ENCODE assay signal across 1 cellular context in the genomic region with DNA sequence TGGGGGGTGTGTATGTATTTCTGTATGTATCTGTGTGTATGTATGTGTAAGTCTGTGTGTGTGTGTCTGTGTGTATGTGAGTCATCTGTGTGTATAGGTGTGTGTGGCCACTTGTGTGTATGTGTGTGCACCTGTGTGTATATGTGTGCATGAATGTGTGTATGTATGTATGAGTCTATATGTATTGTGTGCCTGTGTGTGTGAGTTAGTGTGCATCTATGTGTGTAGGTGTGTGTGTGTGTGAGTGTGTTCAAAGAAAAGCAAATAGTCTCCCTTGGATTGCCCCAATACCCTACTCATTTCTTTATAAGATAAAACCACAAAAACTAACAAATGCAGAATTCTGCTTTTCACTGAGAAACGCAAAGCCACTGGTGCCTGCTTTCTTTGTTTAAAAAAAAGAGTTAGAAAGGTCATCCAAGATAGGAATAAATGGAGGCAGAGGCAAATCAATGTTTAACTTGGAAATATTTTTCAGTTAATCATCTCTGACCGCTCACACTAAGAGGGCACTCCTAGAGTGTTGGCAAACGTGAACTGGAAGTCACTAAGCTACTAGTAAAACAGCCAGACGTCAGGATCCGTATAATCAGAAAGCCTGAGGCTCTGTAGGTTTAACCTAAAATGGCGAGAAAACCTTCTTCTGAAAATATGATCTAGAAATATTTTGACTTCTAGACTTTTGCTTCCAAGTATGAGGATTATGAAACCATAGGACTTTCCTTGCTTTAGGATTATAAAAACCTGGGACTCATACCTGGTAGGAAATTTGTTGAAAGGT.
TF ChIP-seq lines count a peak whose summit lies in the region.

No MANE protein-coding gene starts in this region.

TF ChIP-seq in HepG2, 621 proteins besides CTCF, POLR2A, EP300 and RAD21 (continued from another document and continues in another):
- TF ChIP-seq, protein P1, sequence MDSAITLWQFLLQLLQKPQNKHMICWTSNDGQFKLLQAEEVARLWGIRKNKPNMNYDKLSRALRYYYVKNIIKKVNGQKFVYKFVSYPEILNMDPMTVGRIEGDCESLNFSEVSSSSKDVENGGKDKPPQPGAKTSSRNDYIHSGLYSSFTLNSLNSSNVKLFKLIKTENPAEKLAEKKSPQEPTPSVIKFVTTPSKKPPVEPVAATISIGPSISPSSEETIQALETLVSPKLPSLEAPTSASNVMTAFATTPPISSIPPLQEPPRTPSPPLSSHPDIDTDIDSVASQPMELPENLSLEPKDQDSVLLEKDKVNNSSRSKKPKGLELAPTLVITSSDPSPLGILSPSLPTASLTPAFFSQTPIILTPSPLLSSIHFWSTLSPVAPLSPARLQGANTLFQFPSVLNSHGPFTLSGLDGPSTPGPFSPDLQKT (CRISPR knock-in tag; IDR thresholded peaks at IDR 0.05; ENCODE audit: borderline replicate concordance), result no peak
- peak; percentile 9; the same call in 1 of the 2 replicates for TF ChIP-seq SAP130 (CRISPR knock-in tag; IDR thresholded peaks at IDR 0.05; ENCODE audit: low read depth)
- TF ChIP-seq, protein P2, sequence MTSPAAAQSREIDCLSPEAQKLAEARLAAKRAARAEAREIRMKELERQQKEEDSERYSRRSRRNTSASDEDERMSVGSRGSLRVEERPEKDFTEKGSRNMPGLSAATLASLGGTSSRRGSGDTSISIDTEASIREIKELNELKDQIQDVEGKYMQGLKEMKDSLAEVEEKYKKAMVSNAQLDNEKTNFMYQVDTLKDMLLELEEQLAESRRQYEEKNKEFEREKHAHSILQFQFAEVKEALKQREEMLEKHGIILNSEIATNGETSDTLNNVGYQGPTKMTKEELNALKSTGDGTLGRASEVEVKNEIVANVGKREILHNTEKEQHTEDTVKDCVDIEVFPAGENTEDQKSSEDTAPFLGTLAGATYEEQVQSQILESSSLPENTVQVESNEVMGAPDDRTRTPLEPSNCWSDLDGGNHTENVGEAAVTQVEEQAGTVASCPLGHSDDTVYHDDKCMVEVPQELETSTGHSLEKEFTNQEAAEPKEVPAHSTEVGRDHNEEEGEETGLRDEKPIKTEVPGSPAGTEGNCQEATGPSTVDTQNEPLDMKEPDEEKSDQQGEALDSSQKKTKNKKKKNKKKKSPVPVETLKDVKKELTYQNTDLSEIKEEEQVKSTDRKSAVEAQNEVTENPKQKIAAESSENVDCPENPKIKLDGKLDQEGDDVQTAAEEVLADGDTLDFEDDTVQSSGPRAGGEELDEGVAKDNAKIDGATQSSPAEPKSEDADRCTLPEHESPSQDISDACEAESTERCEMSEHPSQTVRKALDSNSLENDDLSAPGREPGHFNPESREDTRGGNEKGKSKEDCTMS (CRISPR knock-in tag; conservative IDR thresholded peaks at IDR 0.05), result no peak
- no peak for TF ChIP-seq CHD2 (IDR thresholded peaks at IDR 0.05; ENCODE audit: low read depth, low read length)
- TF ChIP-seq NCOA5 (CRISPR knock-in tag; IDR thresholded peaks at IDR 0.05), result no peak
- TF ChIP-seq, protein P3, sequence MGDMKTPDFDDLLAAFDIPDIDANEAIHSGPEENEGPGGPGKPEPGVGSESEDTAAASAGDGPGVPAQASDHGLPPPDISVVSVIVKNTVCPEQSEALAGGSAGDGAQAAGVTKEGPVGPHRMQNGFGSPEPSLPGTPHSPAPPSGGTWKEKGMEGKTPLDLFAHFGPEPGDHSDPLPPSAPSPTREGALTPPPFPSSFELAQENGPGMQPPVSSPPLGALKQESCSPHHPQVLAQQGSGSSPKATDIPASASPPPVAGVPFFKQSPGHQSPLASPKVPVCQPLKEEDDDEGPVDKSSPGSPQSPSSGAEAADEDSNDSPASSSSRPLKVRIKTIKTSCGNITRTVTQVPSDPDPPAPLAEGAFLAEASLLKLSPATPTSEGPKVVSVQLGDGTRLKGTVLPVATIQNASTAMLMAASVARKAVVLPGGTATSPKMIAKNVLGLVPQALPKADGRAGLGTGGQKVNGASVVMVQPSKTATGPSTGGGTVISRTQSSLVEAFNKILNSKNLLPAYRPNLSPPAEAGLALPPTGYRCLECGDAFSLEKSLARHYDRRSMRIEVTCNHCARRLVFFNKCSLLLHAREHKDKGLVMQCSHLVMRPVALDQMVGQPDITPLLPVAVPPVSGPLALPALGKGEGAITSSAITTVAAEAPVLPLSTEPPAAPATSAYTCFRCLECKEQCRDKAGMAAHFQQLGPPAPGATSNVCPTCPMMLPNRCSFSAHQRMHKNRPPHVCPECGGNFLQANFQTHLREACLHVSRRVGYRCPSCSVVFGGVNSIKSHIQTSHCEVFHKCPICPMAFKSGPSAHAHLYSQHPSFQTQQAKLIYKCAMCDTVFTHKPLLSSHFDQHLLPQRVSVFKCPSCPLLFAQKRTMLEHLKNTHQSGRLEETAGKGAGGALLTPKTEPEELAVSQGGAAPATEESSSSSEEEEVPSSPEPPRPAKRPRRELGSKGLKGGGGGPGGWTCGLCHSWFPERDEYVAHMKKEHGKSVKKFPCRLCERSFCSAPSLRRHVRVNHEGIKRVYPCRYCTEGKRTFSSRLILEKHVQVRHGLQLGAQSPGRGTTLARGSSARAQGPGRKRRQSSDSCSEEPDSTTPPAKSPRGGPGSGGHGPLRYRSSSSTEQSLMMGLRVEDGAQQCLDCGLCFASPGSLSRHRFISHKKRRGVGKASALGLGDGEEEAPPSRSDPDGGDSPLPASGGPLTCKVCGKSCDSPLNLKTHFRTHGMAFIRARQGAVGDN (CRISPR knock-in tag; IDR thresholded peaks at IDR 0.05), result no peak
- TF ChIP-seq ZNF749 (CRISPR knock-in tag; IDR thresholded peaks at IDR 0.05; ENCODE audit: borderline replicate concordance), result no peak
- TF ChIP-seq MIER2 (CRISPR knock-in tag; IDR thresholded peaks at IDR 0.05), result no peak
- TF ChIP-seq MBD4 (IDR thresholded peaks at IDR 0.05; ENCODE audit: borderline replicate concordance, low read length), result peak; percentile 21; the same call in 1 of the 2 replicates
- no peak for TF ChIP-seq BORCS8-MEF2B (CRISPR knock-in tag; IDR thresholded peaks at IDR 0.05)
- no peak for TF ChIP-seq U2AF1 (optimal IDR thresholded peaks at IDR 0.05; ENCODE audit: low read depth, low read length)
- TF ChIP-seq, protein P4, sequence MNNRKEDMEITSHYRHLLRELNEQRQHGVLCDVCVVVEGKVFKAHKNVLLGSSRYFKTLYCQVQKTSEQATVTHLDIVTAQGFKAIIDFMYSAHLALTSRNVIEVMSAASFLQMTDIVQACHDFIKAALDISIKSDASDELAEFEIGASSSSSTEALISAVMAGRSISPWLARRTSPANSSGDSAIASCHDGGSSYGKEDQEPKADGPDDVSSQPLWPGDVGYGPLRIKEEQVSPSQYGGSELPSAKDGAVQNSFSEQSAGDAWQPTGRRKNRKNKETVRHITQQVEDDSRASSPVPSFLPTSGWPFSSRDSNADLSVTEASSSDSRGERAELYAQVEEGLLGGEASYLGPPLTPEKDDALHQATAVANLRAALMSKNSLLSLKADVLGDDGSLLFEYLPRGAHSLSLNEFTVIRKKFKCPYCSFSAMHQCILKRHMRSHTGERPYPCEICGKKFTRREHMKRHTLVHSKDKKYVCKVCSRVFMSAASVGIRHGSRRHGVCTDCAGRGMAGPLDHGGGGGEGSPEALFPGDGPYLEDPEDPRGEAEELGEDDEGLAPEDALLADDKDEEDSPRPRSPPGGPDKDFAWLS (CRISPR knock-in tag; IDR thresholded peaks at IDR 0.05; ENCODE audit: borderline replicate concordance), result no peak
- TF ChIP-seq AGO1 (IDR thresholded peaks at IDR 0.05; ENCODE audit: low read depth, low read length, poor library complexity, severe bottlenecking), result no peak
- peak; percentile 95 for TF ChIP-seq PPARG (CRISPR knock-in tag; conservative IDR thresholded peaks at IDR 0.05)
- TF ChIP-seq, protein P5, sequence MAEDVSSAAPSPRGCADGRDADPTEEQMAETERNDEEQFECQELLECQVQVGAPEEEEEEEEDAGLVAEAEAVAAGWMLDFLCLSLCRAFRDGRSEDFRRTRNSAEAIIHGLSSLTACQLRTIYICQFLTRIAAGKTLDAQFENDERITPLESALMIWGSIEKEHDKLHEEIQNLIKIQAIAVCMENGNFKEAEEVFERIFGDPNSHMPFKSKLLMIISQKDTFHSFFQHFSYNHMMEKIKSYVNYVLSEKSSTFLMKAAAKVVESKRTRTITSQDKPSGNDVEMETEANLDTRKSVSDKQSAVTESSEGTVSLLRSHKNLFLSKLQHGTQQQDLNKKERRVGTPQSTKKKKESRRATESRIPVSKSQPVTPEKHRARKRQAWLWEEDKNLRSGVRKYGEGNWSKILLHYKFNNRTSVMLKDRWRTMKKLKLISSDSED (CRISPR knock-in tag; IDR thresholded peaks at IDR 0.05), result no peak
- no peak; the same call in 1 of the 2 replicates for TF ChIP-seq SP4 (CRISPR knock-in tag; IDR thresholded peaks at IDR 0.05)
- peak; percentile 84 for TF ChIP-seq ISL2 (CRISPR knock-in tag; IDR thresholded peaks at IDR 0.05)
- no peak for TF ChIP-seq NFKBIZ (CRISPR knock-in tag; IDR thresholded peaks at IDR 0.05)
- no peak for TF ChIP-seq SMC3 (IDR thresholded peaks at IDR 0.05; ENCODE audit: low read length)
- TF ChIP-seq, protein P6, sequence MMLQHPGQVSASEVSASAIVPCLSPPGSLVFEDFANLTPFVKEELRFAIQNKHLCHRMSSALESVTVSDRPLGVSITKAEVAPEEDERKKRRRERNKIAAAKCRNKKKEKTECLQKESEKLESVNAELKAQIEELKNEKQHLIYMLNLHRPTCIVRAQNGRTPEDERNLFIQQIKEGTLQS (CRISPR knock-in tag; IDR thresholded peaks at IDR 0.05), result no peak
- TF ChIP-seq, protein P7, sequence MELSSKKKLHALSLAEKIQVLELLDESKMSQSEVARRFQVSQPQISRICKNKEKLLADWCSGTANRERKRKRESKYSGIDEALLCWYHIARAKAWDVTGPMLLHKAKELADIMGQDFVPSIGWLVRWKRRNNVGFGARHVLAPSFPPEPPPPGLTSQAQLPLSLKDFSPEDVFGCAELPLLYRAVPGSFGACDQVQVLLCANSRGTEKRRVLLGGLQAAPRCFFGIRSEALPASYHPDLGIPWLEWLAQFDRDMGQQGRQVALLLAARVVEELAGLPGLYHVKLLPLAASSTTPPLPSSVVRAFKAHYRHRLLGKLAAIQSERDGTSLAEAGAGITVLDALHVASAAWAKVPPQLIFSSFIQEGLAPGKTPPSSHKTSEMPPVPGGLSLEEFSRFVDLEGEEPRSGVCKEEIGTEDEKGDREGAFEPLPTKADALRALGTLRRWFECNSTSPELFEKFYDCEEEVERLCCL (CRISPR knock-in tag; IDR thresholded peaks at IDR 0.05; ENCODE audit: borderline replicate concordance), result no peak
- TF ChIP-seq, protein P8, sequence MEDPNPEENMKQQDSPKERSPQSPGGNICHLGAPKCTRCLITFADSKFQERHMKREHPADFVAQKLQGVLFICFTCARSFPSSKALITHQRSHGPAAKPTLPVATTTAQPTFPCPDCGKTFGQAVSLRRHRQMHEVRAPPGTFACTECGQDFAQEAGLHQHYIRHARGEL (CRISPR knock-in tag; IDR thresholded peaks at IDR 0.05), result no peak
- TF ChIP-seq PTBP1 (IDR thresholded peaks at IDR 0.05; ENCODE audit: low read depth, low read length, poor library complexity, severe bottlenecking), result no peak
- TF ChIP-seq, protein P9, sequence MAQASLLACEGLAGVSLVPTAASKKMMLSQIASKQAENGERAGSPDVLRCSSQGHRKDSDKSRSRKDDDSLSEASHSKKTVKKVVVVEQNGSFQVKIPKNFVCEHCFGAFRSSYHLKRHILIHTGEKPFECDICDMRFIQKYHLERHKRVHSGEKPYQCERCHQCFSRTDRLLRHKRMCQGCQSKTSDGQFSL (CRISPR knock-in tag; IDR thresholded peaks at IDR 0.05), result no peak
- TF ChIP-seq STAG1 (CRISPR knock-in tag; IDR thresholded peaks at IDR 0.05), result peak; percentile 20; the same call in 1 of the 2 replicates
- peak; percentile 6; the same call in 1 of the 3 replicates for TF ChIP-seq MXI1 (IDR thresholded peaks at IDR 0.05; ENCODE audit: borderline replicate concordance, low read depth, low read length)
- no peak for TF ChIP-seq MTF2 (CRISPR knock-in tag; IDR thresholded peaks at IDR 0.05; ENCODE audit: borderline replicate concordance)
- no peak for TF ChIP-seq MTF1 (CRISPR knock-in tag; IDR thresholded peaks at IDR 0.05)
- TF ChIP-seq, protein P10, sequence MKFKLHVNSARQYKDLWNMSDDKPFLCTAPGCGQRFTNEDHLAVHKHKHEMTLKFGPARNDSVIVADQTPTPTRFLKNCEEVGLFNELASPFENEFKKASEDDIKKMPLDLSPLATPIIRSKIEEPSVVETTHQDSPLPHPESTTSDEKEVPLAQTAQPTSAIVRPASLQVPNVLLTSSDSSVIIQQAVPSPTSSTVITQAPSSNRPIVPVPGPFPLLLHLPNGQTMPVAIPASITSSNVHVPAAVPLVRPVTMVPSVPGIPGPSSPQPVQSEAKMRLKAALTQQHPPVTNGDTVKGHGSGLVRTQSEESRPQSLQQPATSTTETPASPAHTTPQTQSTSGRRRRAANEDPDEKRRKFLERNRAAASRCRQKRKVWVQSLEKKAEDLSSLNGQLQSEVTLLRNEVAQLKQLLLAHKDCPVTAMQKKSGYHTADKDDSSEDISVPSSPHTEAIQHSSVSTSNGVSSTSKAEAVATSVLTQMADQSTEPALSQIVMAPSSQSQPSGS (CRISPR knock-in tag; IDR thresholded peaks at IDR 0.05), result no peak
- peak; percentile 55; the same call in 1 of the 2 replicates for TF ChIP-seq ZMYM3 (CRISPR knock-in tag; IDR thresholded peaks at IDR 0.05)
- no peak for TF ChIP-seq ZBTB8A (CRISPR knock-in tag; IDR thresholded peaks at IDR 0.05; ENCODE audit: borderline replicate concordance, low read depth)
- TF ChIP-seq ZNF12 (CRISPR knock-in tag; IDR thresholded peaks at IDR 0.05), result peak; percentile 35; the same call in 1 of the 2 replicates
- TF ChIP-seq NR2F6 (IDR thresholded peaks at IDR 0.05), result peak; percentile 83
- peak; percentile 51; the same call in 1 of the 2 replicates for TF ChIP-seq NR2F6 (CRISPR knock-in tag; IDR thresholded peaks at IDR 0.05)
- TF ChIP-seq ZNF629 (CRISPR knock-in tag; conservative IDR thresholded peaks at IDR 0.05), result no peak
- TF ChIP-seq XBP1 (CRISPR knock-in tag; IDR thresholded peaks at IDR 0.05), result no peak
- TF ChIP-seq, protein P11, sequence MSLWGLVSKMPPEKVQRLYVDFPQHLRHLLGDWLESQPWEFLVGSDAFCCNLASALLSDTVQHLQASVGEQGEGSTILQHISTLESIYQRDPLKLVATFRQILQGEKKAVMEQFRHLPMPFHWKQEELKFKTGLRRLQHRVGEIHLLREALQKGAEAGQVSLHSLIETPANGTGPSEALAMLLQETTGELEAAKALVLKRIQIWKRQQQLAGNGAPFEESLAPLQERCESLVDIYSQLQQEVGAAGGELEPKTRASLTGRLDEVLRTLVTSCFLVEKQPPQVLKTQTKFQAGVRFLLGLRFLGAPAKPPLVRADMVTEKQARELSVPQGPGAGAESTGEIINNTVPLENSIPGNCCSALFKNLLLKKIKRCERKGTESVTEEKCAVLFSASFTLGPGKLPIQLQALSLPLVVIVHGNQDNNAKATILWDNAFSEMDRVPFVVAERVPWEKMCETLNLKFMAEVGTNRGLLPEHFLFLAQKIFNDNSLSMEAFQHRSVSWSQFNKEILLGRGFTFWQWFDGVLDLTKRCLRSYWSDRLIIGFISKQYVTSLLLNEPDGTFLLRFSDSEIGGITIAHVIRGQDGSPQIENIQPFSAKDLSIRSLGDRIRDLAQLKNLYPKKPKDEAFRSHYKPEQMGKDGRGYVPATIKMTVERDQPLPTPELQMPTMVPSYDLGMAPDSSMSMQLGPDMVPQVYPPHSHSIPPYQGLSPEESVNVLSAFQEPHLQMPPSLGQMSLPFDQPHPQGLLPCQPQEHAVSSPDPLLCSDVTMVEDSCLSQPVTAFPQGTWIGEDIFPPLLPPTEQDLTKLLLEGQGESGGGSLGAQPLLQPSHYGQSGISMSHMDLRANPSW (CRISPR knock-in tag; IDR thresholded peaks at IDR 0.05; ENCODE audit: borderline replicate concordance), result no peak
- TF ChIP-seq KAT8 (CRISPR knock-in tag; IDR thresholded peaks at IDR 0.05), result no peak; the same call in 1 of the 2 replicates
- TF ChIP-seq ZNF878 (CRISPR knock-in tag; IDR thresholded peaks at IDR 0.05), result no peak
- no peak for TF ChIP-seq ZSCAN12 (CRISPR knock-in tag; IDR thresholded peaks at IDR 0.05)
- 0 out of 2 replicates have a peak, but pooled peaks have one; percentile 41 for TF ChIP-seq RBFOX2 (IDR thresholded peaks at IDR 0.05; ENCODE audit: low read depth, low read length)
- TF ChIP-seq RXRB (CRISPR knock-in tag; IDR thresholded peaks at IDR 0.05; ENCODE audit: borderline replicate concordance), result no peak; the same call in none of the 2 replicates
- TF ChIP-seq IKZF4 (CRISPR knock-in tag; IDR thresholded peaks at IDR 0.05; ENCODE audit: borderline replicate concordance, low read depth, not compliant biosample characterization), result no peak
